In the genomic region with DNA sequence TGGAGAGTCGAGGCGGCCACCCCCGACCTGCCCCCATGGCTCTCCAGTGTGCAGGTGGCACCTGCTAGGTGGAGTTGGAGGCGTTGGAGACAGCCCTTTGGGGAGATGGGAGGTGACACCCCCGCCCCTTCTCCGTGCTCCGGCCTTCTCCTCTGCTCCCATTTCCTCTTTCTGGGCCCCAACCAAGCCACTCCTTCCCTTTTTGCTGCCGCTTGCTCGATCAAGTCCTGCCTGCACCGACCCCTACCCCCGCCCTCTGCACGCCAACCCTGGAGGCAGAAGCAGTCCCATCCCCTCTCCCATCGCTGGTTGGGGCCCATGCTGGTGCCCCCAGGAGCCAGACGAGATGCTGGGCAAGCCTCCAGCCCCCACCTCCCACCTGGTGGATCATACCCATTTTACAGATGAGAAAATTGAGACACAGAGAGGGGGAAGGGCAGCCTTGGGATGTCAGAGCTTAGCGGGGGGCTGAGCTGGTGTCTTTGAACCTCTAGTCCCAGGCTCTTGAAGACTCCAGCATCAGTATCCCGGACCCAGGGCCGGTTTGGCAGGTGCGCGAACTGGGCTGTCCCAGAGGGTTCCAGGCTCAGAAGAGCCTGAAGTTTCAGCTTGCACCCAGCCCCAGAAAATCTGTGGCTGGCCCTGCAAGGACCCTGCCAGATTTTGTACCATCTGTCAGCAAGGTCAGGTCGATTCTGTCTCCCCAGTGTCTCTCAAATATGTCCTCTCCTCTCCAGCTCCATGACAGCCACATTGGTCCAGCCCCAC, we compare ENCODE assay signal across 1 cellular context.
TF ChIP-seq lines count a peak whose summit lies in the region.

No MANE protein-coding gene starts in this region.

TF ChIP-seq in K562, 482 proteins besides CTCF, POLR2A, EP300 and RAD21:
- TF ChIP-seq RBM25 (IDR thresholded peaks at IDR 0.05; ENCODE audit: low read depth, low read length, severe bottlenecking) (peak; percentile 77), PTBP1 (IDR thresholded peaks at IDR 0.05; ENCODE audit: low read depth, low read length) (peak; percentile 29; the same call in 1 of the 2 replicates), KDM1A (IDR thresholded peaks at IDR 0.05) (peak; percentile 16 to 55), SRSF7 (optimal IDR thresholded peaks at IDR 0.05; ENCODE audit: low read depth, low read length) (no peak), PHF20 (IDR thresholded peaks at IDR 0.05; ENCODE audit: partially characterized antibody) (peak; percentile 33), SMARCA5 (IDR thresholded peaks at IDR 0.05) (peak; percentile 13; the same call in 1 of the 2 replicates), CHD4 (IDR thresholded peaks at IDR 0.05; ENCODE audit: insufficient read depth, insufficient replicate concordance, low read depth, low read length, poor library complexity, severe bottlenecking) (peak; percentile 98), MTA3 (IDR thresholded peaks at IDR 0.05; ENCODE audit: borderline replicate concordance) (no peak), ADNP (tag; IDR thresholded peaks at IDR 0.05) (peak; percentile 92), KLF6 (CRISPR knock-in tag; IDR thresholded peaks at IDR 0.05; ENCODE audit: borderline replicate concordance) (no peak), BCOR (IDR thresholded peaks at IDR 0.05) (peak; percentile 95), SPI1 (IDR thresholded peaks at IDR 0.05; ENCODE audit: borderline replicate concordance, low read depth, low read length) (peak; percentile 87; the same call in 1 of the 2 replicates), HDAC2 (IDR thresholded peaks at IDR 0.05) (peak; percentile 11; the same call in 1 of the 2 replicates), ETV5 (CRISPR knock-in tag; IDR thresholded peaks at IDR 0.05; ENCODE audit: low read depth) (0 out of 2 replicates have a peak, but pooled peaks have one; percentile 20), PCBP1 (IDR thresholded peaks at IDR 0.05; ENCODE audit: low read depth, low read length, poor library complexity, severe bottlenecking) (peak; percentile 13), RCOR1 (IDR thresholded peaks at IDR 0.05; ENCODE audit: borderline replicate concordance in 1 of 2, low read depth in 2 of 2, low read length in 2 of 2) (peak; percentile 25 to 46; a peak in 1 of 4 replicates), NFIC (IDR thresholded peaks at IDR 0.05) (0 out of 2 replicates have a peak, but pooled peaks have one; percentile 6), ZNF740 (CRISPR knock-in tag; IDR thresholded peaks at IDR 0.05) (0 out of 2 replicates have a peak, but pooled peaks have one; percentile 24), ZNF740 (tag; IDR thresholded peaks at IDR 0.05) (no peak), POLR2G (IDR thresholded peaks at IDR 0.05; ENCODE audit: low read depth, low read length) (no peak; the same call in 1 of the 2 replicates), TAF7 (tag; IDR thresholded peaks at IDR 0.05) (no peak), AFF1 (IDR thresholded peaks at IDR 0.05; ENCODE audit: low read depth in 1 of 2, partially characterized antibody in 2 of 2) (no peak), ZFX (CRISPR knock-in tag; IDR thresholded peaks at IDR 0.05) (peak; percentile 14; the same call in 1 of the 2 replicates), ZNF316 (IDR thresholded peaks at IDR 0.05) (no peak)
